Comparison of ENCODE assay signal across 22 cellular contexts in the genomic region with DNA sequence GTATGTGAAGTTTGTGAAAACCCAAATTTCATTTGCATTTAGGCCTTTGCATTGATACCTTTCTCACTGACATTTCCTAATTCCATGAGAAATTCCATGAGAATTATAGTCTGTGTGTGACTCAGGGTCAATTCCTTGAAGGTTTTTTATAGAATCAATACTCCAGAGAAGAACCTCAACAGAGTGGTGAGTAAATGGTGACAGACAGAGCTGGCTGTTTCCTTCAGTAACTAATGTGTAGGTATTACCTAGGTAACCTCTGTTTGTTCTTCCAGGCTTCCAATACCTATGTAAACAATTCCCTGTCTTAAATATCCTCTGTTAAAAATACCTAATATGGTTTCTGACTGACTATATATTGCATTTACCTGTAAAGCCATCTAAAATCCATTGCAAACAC.
"Had no signal": no experiment of that assay in that cellular context is flagged by ENCODE, and none has a peak within 500 bp of the region (broad histone marks: within the 10 kb centered on the region; RNA-seq: fewer than 3 reads in every experiment).

No MANE protein-coding gene starts in this region.

- H3K4me1 ChIP-seq: gastrocnemius medialis, left lung, parathyroid adenoma, right lobe of liver, suprapubic skin had no signal

- H3K4me2 ChIP-seq: neural progenitor cell had no signal

- H3K9ac ChIP-seq: neural progenitor cell, parathyroid adenoma had no signal

- H3K4me1 Mint-ChIP-seq: naive thymus-derived CD4-positive, alpha-beta T cell; nephron; neural progenitor cell; stimulated activated naive CD8-positive, alpha-beta T cell treated with anti-CD3 and anti-CD28 coated beads, Interleukin-15, amount 100 ng/mL, for 72 hours had no signal

- H3K27me3 ChIP-seq: gastrocnemius medialis, neural progenitor cell, right lobe of liver, suprapubic skin had no signal

- DNase-seq: dermis blood vessel endothelial cell; effector memory CD8-positive, alpha-beta T cell; gastrocnemius medialis; head of caudate nucleus; left lung; mesendoderm; midbrain; naive thymus-derived CD4-positive, alpha-beta T cell; right lobe of liver; small intestine; stimulated activated CD4-positive, alpha-beta T cell treated with anti-CD3 and anti-CD28 coated beads, Interleukin-15, amount 100 ng/mL, for 24 hours; stimulated activated CD4-positive, alpha-beta T cell treated with anti-CD3 and anti-CD28 coated beads, Interleukin-2, amount 100 ng/mL, for 48 hours; stimulated activated CD8-positive, alpha-beta memory T cell treated with anti-CD3 and anti-CD28 coated beads, Interleukin-4, amount 100 ng/mL, for 48 hours; stimulated activated naive CD4-positive, alpha-beta T cell; stimulated activated naive CD8-positive, alpha-beta T cell treated with anti-CD3 and anti-CD28 coated beads, Interleukin-15, amount 100 ng/mL, for 72 hours; trophoblast cell had no signal

- H3K9me3 ChIP-seq: gastrocnemius medialis, left lung, right lobe of liver, suprapubic skin had no signal

- H3K4me3 Mint-ChIP-seq: effector memory CD8-positive, alpha-beta T cell; naive thymus-derived CD4-positive, alpha-beta T cell; nephron; neural progenitor cell; stimulated activated naive CD8-positive, alpha-beta T cell treated with anti-CD3 and anti-CD28 coated beads, Interleukin-15, amount 100 ng/mL, for 72 hours had no signal

- H3K79me2 ChIP-seq: parathyroid adenoma had no signal

- H3K9me3 Mint-ChIP-seq: effector memory CD8-positive, alpha-beta T cell; nephron; neural progenitor cell; stimulated activated naive CD8-positive, alpha-beta T cell treated with anti-CD3 and anti-CD28 coated beads, Interleukin-15, amount 100 ng/mL, for 72 hours had no signal

- H2AFZ ChIP-seq: neural progenitor cell, parathyroid adenoma had no signal

- H3K36me3 ChIP-seq: gastrocnemius medialis, left lung, neural progenitor cell, right lobe of liver, suprapubic skin had no signal

- H3K27ac ChIP-seq: coronary artery, gastrocnemius medialis, left lung, neural progenitor cell, parathyroid adenoma, right lobe of liver, suprapubic skin had no signal

- H3K4me3 ChIP-seq: coronary artery, gastrocnemius medialis, left lung, neural progenitor cell, right lobe of liver, suprapubic skin had no signal

- ATAC-seq: effector memory CD8-positive, alpha-beta T cell; gastrocnemius medialis; left lung; naive thymus-derived CD4-positive, alpha-beta T cell; right lobe of liver; stimulated activated naive CD8-positive, alpha-beta T cell treated with anti-CD3 and anti-CD28 coated beads, Interleukin-15, amount 100 ng/mL, for 72 hours had no signal

- H3K36me3 Mint-ChIP-seq: neural progenitor cell had no signal

- H3K27ac Mint-ChIP-seq: effector memory CD8-positive, alpha-beta T cell; naive thymus-derived CD4-positive, alpha-beta T cell; nephron; neural progenitor cell; progenitor cell of endocrine pancreas; stimulated activated naive CD8-positive, alpha-beta T cell treated with anti-CD3 and anti-CD28 coated beads, Interleukin-15, amount 100 ng/mL, for 72 hours had no signal
